In the genomic region with DNA sequence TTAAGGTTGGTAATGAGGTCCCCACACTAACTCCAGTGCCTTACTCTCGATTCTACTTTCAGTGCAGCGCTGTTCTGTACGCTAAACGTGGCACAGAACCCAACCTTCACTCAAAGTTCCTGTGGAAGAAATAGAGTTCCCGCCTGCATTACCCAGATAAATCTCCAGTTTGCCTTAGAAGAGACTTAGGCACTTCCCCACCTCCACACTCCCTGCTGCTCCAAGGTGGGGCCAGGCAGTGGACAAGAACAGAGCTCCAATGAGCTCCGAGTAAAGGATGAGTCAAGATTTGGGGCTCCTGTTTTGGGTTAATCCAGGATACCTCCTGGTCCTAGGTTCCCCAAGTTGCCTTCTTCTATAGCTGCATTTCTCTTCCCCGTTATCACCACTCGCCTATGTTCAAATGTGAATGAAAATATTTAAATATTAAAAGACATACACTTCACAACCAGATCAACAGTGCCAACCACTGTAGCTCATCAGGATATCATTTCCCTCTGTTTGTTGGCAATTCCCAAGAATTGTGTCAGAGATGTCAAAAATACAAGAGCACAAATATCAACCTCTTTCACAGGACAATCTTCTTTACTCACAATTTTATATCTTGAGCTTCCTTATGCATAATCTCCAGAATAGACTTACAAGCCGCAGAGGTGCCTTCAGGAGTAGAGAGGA, we compare ENCODE assay signal across 1 cellular context.
TF ChIP-seq lines count a peak whose summit lies in the region.

No MANE protein-coding gene starts in this region.

TF ChIP-seq in K562, 482 proteins besides CTCF, POLR2A, EP300 and RAD21 (continued from another document):
- TF ChIP-seq PHB2 (IDR thresholded peaks at IDR 0.05; ENCODE audit: low read depth) (no peak), BACH1 (tag; IDR thresholded peaks at IDR 0.05) (no peak), CEBPG (CRISPR knock-in tag; IDR thresholded peaks at IDR 0.05) (no peak), CEBPG (tag; conservative IDR thresholded peaks at IDR 0.05 in 1 of 2, IDR thresholded peaks at IDR 0.05 in 1 of 2) (0 out of 4 replicates have a peak, but pooled peaks of 1 of the 2 experiments have one; percentile 8), CHD1 (IDR thresholded peaks at IDR 0.05; ENCODE audit: low read length) (no peak), PURB (CRISPR knock-in tag; IDR thresholded peaks at IDR 0.05; ENCODE audit: low read depth) (no peak)
- TF ChIP-seq, protein P1, sequence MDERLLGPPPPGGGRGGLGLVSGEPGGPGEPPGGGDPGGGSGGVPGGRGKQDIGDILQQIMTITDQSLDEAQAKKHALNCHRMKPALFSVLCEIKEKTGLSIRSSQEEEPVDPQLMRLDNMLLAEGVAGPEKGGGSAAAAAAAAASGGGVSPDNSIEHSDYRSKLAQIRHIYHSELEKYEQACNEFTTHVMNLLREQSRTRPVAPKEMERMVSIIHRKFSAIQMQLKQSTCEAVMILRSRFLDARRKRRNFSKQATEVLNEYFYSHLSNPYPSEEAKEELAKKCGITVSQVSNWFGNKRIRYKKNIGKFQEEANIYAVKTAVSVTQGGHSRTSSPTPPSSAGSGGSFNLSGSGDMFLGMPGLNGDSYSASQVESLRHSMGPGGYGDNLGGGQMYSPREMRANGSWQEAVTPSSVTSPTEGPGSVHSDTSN (CRISPR knock-in tag; IDR thresholded peaks at IDR 0.05; ENCODE audit: low read depth): no peak
- TF ChIP-seq, protein P1 (tag; conservative IDR thresholded peaks at IDR 0.05; ENCODE audit: low read depth): 0 out of 2 replicates have a peak, but pooled peaks have one; percentile 13
- TF ChIP-seq, protein P2, sequence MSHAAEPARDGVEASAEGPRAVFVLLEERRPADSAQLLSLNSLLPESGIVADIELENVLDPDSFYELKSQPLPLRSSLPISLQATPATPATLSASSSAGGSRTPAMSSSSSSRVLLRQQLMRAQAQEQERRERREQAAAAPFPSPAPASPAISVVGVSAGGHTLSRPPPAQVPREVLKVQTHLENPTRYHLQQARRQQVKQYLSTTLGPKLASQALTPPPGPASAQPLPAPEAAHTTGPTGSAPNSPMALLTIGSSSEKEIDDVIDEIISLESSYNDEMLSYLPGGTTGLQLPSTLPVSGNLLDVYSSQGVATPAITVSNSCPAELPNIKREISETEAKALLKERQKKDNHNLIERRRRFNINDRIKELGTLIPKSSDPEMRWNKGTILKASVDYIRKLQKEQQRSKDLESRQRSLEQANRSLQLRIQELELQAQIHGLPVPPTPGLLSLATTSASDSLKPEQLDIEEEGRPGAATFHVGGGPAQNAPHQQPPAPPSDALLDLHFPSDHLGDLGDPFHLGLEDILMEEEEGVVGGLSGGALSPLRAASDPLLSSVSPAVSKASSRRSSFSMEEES (CRISPR knock-in tag; IDR thresholded peaks at IDR 0.05): no peak
